ENCODE assay signal across 1 cellular context in the genomic region with DNA sequence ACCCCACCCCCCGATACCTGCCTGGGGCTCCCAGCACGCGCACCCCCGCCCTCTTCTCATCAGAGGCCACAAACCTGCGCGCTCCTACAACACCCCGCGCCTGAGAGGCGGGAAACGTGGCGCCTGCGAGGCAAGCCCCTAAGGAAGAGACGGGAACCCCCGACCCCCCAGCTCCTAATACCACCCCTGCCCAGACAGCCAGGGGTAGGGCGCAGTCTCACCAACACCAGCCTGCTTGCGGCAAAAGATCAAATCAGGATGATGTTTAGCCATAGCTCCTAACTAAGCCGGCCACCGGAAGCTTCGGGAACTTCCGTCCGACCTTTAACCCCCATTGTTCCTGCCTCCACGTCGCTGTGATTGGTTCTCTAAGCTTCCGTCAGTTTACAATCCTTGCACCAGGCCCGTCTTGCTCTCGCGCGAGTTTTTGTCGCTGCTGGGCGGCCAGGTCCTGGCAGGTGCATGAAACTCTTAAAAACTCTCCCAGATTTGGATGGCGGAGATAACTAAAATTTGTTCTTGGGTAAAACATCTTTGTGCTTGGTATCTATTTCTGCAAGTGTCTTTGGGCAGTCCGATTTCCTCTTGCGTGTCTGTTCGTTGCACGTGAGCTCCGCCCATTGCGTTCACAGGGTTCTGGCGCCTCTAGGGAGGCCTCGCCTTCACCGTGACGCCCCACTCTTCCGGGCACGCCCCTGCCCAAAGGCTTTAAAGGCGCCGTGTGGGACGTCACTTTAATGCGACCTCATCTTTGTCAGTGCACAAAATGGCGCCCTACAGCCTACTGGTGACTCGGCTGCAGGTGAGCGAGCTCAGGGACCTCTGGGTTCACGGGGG.
TF ChIP-seq lines count a peak whose summit lies in the region.

A gene (plus strand): TSS at position 737 of the 837 bp plus-strand sequence. CDS start 30 bp downstream, at position 767.
A gene with protein sequence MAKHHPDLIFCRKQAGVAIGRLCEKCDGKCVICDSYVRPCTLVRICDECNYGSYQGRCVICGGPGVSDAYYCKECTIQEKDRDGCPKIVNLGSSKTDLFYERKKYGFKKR (minus strand): TSS at position 312 of the 837 bp plus-strand sequence. CDS start 39 bp downstream, at position 273.

TF ChIP-seq in HepG2, 621 proteins besides CTCF, POLR2A, EP300 and RAD21 (continued from another document and continues in another):
- TF ChIP-seq KLF11 (CRISPR knock-in tag; IDR thresholded peaks at IDR 0.05) (peak; percentile 47; the same call in 1 of the 2 replicates), FOSL1 (CRISPR knock-in tag; IDR thresholded peaks at IDR 0.05; ENCODE audit: borderline replicate concordance) (no peak), ZNF879 (CRISPR knock-in tag; IDR thresholded peaks at IDR 0.05) (peak; percentile 73; the same call in 1 of the 2 replicates), ZNF501 (CRISPR knock-in tag; IDR thresholded peaks at IDR 0.05) (peak; percentile 78; the same call in 1 of the 2 replicates), PHF20 (CRISPR knock-in tag; IDR thresholded peaks at IDR 0.05) (peak; percentile 98), SIX1 (CRISPR knock-in tag; IDR thresholded peaks at IDR 0.05; ENCODE audit: borderline replicate concordance) (no peak), NONO (IDR thresholded peaks at IDR 0.05) (no peak), NONO (CRISPR knock-in tag; conservative IDR thresholded peaks at IDR 0.05) (peak; percentile 79; the same call in 1 of the 2 replicates), ZNF598 (CRISPR knock-in tag; IDR thresholded peaks at IDR 0.05; ENCODE audit: borderline replicate concordance) (no peak), EED (CRISPR knock-in tag; IDR thresholded peaks at IDR 0.05) (no peak), DMAP1 (CRISPR knock-in tag; IDR thresholded peaks at IDR 0.05) (peak; percentile 83; the same call in 1 of the 2 replicates), ZNF749 (CRISPR knock-in tag; IDR thresholded peaks at IDR 0.05; ENCODE audit: borderline replicate concordance) (no peak; the same call in 1 of the 2 replicates), NBN (conservative IDR thresholded peaks at IDR 0.05) (no peak), ZNF350 (CRISPR knock-in tag; IDR thresholded peaks at IDR 0.05; ENCODE audit: borderline replicate concordance, low read depth) (peak; percentile 88; the same call in 1 of the 2 replicates), GATA4 (IDR thresholded peaks at IDR 0.05; ENCODE audit: borderline replicate concordance, low read depth) (no peak), CHD4 (IDR thresholded peaks at IDR 0.05; ENCODE audit: borderline replicate concordance, low read length) (no peak; the same call in 1 of the 2 replicates), GZF1 (CRISPR knock-in tag; IDR thresholded peaks at IDR 0.05) (0 out of 2 replicates have a peak, but pooled peaks have one; percentile 48), ZNF678 (CRISPR knock-in tag; IDR thresholded peaks at IDR 0.05) (no peak), PCBP1 (IDR thresholded peaks at IDR 0.05; ENCODE audit: borderline replicate concordance, low read depth, low read length) (no peak), HMG20A (CRISPR knock-in tag; IDR thresholded peaks at IDR 0.05; ENCODE audit: borderline replicate concordance) (no peak), ZNF558 (CRISPR knock-in tag; IDR thresholded peaks at IDR 0.05; ENCODE audit: borderline replicate concordance) (peak; percentile 76; the same call in 1 of the 2 replicates), PHF21A (CRISPR knock-in tag; IDR thresholded peaks at IDR 0.05) (peak; percentile 67), GATAD1 (CRISPR knock-in tag; IDR thresholded peaks at IDR 0.05) (peak; percentile 97), ERF (CRISPR knock-in tag; IDR thresholded peaks at IDR 0.05) (peak; percentile 10; the same call in 1 of the 2 replicates), KDM2A (CRISPR knock-in tag; IDR thresholded peaks at IDR 0.05; ENCODE audit: borderline replicate concordance, low read depth) (peak; percentile 74; the same call in 1 of the 2 replicates), SYNCRIP (IDR thresholded peaks at IDR 0.05; ENCODE audit: insufficient read depth, low read depth, low read length) (no peak), RXRA (CRISPR knock-in tag; IDR thresholded peaks at IDR 0.05) (peak; percentile 58), HIVEP1 (CRISPR knock-in tag; IDR thresholded peaks at IDR 0.05) (no peak), ZNF446 (CRISPR knock-in tag; IDR thresholded peaks at IDR 0.05) (0 out of 2 replicates have a peak, but pooled peaks have one; percentile 17), ZSCAN31 (CRISPR knock-in tag; IDR thresholded peaks at IDR 0.05; ENCODE audit: low read depth) (no peak), YEATS4 (CRISPR knock-in tag; IDR thresholded peaks at IDR 0.05; ENCODE audit: borderline replicate concordance) (peak; percentile 74; the same call in 1 of the 2 replicates), ZNF792 (CRISPR knock-in tag; IDR thresholded peaks at IDR 0.05) (peak; percentile 75)
- TF ChIP-seq, protein P1, sequence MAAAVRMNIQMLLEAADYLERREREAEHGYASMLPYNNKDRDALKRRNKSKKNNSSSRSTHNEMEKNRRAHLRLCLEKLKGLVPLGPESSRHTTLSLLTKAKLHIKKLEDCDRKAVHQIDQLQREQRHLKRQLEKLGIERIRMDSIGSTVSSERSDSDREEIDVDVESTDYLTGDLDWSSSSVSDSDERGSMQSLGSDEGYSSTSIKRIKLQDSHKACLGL (CRISPR knock-in tag; IDR thresholded peaks at IDR 0.05), result 0 out of 2 replicates have a peak, but pooled peaks have one; percentile 42
- TF ChIP-seq, protein P2, sequence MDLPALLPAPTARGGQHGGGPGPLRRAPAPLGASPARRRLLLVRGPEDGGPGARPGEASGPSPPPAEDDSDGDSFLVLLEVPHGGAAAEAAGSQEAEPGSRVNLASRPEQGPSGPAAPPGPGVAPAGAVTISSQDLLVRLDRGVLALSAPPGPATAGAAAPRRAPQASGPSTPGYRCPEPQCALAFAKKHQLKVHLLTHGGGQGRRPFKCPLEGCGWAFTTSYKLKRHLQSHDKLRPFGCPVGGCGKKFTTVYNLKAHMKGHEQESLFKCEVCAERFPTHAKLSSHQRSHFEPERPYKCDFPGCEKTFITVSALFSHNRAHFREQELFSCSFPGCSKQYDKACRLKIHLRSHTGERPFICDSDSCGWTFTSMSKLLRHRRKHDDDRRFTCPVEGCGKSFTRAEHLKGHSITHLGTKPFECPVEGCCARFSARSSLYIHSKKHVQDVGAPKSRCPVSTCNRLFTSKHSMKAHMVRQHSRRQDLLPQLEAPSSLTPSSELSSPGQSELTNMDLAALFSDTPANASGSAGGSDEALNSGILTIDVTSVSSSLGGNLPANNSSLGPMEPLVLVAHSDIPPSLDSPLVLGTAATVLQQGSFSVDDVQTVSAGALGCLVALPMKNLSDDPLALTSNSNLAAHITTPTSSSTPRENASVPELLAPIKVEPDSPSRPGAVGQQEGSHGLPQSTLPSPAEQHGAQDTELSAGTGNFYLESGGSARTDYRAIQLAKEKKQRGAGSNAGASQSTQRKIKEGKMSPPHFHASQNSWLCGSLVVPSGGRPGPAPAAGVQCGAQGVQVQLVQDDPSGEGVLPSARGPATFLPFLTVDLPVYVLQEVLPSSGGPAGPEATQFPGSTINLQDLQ (CRISPR knock-in tag; IDR thresholded peaks at IDR 0.05), result 0 out of 2 replicates have a peak, but pooled peaks have one; percentile 47
- TF ChIP-seq, protein P3, sequence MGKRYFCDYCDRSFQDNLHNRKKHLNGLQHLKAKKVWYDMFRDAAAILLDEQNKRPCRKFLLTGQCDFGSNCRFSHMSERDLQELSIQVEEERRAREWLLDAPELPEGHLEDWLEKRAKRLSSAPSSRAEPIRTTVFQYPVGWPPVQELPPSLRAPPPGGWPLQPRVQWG (CRISPR knock-in tag; IDR thresholded peaks at IDR 0.05; ENCODE audit: borderline replicate concordance, low read depth), result no peak
- TF ChIP-seq, protein P4, sequence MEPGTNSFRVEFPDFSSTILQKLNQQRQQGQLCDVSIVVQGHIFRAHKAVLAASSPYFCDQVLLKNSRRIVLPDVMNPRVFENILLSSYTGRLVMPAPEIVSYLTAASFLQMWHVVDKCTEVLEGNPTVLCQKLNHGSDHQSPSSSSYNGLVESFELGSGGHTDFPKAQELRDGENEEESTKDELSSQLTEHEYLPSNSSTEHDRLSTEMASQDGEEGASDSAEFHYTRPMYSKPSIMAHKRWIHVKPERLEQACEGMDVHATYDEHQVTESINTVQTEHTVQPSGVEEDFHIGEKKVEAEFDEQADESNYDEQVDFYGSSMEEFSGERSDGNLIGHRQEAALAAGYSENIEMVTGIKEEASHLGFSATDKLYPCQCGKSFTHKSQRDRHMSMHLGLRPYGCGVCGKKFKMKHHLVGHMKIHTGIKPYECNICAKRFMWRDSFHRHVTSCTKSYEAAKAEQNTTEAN (CRISPR knock-in tag; conservative IDR thresholded peaks at IDR 0.05), result no peak; the same call in 1 of the 2 replicates
- TF ChIP-seq, protein P5, sequence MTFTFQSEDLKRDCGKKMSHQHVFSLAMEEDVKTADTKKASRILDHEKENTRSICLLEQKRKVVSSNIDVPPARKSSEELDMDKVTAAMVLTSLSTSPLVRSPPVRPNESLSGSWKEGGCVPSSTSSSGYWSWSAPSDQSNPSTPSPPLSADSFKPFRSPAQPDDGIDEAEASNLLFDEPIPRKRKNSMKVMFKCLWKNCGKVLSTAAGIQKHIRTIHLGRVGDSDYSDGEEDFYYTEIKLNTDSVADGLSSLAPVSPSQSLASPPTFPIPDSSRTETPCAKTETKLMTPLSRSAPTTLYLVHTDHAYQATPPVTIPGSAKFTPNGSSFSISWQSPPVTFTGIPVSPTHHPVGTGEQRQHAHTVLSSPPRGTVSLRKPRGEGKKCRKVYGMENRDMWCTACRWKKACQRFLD (CRISPR knock-in tag; IDR thresholded peaks at IDR 0.05; ENCODE audit: borderline replicate concordance), result peak; percentile 78; the same call in 1 of the 2 replicates
- TF ChIP-seq, protein P6, sequence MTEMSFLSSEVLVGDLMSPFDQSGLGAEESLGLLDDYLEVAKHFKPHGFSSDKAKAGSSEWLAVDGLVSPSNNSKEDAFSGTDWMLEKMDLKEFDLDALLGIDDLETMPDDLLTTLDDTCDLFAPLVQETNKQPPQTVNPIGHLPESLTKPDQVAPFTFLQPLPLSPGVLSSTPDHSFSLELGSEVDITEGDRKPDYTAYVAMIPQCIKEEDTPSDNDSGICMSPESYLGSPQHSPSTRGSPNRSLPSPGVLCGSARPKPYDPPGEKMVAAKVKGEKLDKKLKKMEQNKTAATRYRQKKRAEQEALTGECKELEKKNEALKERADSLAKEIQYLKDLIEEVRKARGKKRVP (CRISPR knock-in tag; IDR thresholded peaks at IDR 0.05), result 0 out of 4 replicates have a peak, but pooled peaks of 1 of the 2 experiments have one; percentile 41
- TF ChIP-seq, protein P7, sequence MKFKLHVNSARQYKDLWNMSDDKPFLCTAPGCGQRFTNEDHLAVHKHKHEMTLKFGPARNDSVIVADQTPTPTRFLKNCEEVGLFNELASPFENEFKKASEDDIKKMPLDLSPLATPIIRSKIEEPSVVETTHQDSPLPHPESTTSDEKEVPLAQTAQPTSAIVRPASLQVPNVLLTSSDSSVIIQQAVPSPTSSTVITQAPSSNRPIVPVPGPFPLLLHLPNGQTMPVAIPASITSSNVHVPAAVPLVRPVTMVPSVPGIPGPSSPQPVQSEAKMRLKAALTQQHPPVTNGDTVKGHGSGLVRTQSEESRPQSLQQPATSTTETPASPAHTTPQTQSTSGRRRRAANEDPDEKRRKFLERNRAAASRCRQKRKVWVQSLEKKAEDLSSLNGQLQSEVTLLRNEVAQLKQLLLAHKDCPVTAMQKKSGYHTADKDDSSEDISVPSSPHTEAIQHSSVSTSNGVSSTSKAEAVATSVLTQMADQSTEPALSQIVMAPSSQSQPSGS (CRISPR knock-in tag; IDR thresholded peaks at IDR 0.05), result peak; percentile 14
- TF ChIP-seq, protein P8, sequence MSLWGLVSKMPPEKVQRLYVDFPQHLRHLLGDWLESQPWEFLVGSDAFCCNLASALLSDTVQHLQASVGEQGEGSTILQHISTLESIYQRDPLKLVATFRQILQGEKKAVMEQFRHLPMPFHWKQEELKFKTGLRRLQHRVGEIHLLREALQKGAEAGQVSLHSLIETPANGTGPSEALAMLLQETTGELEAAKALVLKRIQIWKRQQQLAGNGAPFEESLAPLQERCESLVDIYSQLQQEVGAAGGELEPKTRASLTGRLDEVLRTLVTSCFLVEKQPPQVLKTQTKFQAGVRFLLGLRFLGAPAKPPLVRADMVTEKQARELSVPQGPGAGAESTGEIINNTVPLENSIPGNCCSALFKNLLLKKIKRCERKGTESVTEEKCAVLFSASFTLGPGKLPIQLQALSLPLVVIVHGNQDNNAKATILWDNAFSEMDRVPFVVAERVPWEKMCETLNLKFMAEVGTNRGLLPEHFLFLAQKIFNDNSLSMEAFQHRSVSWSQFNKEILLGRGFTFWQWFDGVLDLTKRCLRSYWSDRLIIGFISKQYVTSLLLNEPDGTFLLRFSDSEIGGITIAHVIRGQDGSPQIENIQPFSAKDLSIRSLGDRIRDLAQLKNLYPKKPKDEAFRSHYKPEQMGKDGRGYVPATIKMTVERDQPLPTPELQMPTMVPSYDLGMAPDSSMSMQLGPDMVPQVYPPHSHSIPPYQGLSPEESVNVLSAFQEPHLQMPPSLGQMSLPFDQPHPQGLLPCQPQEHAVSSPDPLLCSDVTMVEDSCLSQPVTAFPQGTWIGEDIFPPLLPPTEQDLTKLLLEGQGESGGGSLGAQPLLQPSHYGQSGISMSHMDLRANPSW (CRISPR knock-in tag; IDR thresholded peaks at IDR 0.05; ENCODE audit: borderline replicate concordance), result peak; percentile 51; the same call in 1 of the 2 replicates
- TF ChIP-seq, protein P9, sequence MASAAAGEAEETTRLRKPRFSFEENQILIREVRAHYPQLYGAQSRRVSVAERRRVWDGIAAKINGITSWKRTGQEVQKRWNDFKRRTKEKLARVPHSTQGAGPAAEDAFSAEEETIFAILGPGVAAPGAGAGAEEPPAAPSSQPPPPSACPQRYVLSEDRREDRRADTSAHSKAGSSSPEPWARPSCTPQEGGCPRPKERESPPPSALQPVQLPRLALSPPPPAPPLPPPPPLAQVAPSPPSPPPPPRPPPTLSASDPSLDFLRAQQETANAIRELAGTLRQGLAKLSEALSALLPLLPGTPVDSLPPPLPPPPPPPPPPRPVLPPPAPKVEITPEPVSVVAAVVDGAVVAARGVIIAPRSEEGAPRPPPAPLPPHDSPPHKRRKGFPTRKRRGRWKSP (CRISPR knock-in tag; IDR thresholded peaks at IDR 0.05), result peak; percentile 76; the same call in 1 of the 2 replicates
- TF ChIP-seq, protein P10, sequence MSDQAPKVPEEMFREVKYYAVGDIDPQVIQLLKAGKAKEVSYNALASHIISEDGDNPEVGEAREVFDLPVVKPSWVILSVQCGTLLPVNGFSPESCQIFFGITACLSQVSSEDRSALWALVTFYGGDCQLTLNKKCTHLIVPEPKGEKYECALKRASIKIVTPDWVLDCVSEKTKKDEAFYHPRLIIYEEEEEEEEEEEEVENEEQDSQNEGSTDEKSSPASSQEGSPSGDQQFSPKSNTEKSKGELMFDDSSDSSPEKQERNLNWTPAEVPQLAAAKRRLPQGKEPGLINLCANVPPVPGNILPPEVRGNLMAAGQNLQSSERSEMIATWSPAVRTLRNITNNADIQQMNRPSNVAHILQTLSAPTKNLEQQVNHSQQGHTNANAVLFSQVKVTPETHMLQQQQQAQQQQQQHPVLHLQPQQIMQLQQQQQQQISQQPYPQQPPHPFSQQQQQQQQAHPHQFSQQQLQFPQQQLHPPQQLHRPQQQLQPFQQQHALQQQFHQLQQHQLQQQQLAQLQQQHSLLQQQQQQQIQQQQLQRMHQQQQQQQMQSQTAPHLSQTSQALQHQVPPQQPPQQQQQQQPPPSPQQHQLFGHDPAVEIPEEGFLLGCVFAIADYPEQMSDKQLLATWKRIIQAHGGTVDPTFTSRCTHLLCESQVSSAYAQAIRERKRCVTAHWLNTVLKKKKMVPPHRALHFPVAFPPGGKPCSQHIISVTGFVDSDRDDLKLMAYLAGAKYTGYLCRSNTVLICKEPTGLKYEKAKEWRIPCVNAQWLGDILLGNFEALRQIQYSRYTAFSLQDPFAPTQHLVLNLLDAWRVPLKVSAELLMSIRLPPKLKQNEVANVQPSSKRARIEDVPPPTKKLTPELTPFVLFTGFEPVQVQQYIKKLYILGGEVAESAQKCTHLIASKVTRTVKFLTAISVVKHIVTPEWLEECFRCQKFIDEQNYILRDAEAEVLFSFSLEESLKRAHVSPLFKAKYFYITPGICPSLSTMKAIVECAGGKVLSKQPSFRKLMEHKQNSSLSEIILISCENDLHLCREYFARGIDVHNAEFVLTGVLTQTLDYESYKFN (CRISPR knock-in tag; conservative IDR thresholded peaks at IDR 0.05), result peak; percentile 64
